In genomic region chr12:9707864-9708808, GRCh38 we compare ENCODE assay signal across 8 cellular contexts. TPM values are rescaled to one million over a fixed set of nuclear protein-coding genes. Genes with fewer than 3 reads are reported as not detected.
A peak's percentile ranks its signal among the peaks of the same experiment; 100 is the strongest.
DNase-seq lines count a peak whose midpoint lies in the region; ATAC-seq lines count a peak whose summit lies in the region.

No MANE protein-coding gene starts in this region.

- peak overlapping the region; percentile 86 for H3K27ac Mint-ChIP-seq in activated CD4-positive, alpha-beta T cell treated with anti-CD3 and anti-CD28 coated beads, Interleukin-2, amount 10 ng/mL, durations not matched to agents 24 days and 14 days

- peak; percentile 82 for ATAC-seq in Right ventricle myocardium superior (ENCODE audit: poor library complexity)
- peak; percentile 81 for ATAC-seq in stimulated activated naive CD8-positive, alpha-beta T cell treated with anti-CD3 and anti-CD28 coated beads, Interleukin-15, Interleukin-2, amounts not matched to agents 100 U/mL and 50 U/mL, for 24 hours
- ATAC-seq in GM18498 (IDR thresholded peaks at IDR 0.05; ENCODE audit: unreplicated experiment): no peak

- DNase-seq in Right ventricle myocardium superior (peak; percentile 54), cardiac septum (ENCODE audit: low spot score) (no peak), NCI-H2107 treated with DMSO at 0.1 percent for 48 hours (lab: John Stamatoyannopoulos, UW; ENCODE audit: unreplicated experiment) (peak; percentile 35), midbrain (lab: John Stamatoyannopoulos, UW) (peak; percentile 59)
- DNase-seq in activated CD4-positive, alpha-beta T cell treated with anti-CD3 and anti-CD28 coated beads, Interleukin-2, amount 10 ng/mL, durations not matched to agents 24 days and 14 days: peak; percentile 89
- peak; percentile 62 for DNase-seq in effector CD4-positive, alpha-beta T cell
- peak; percentile 67 for DNase-seq in stimulated activated naive CD8-positive, alpha-beta T cell treated with anti-CD3 and anti-CD28 coated beads, Interleukin-15, Interleukin-2, amounts not matched to agents 100 U/mL and 50 U/mL, for 24 hours

- intact Hi-C loops in Right ventricle myocardium superior (cut with DNase I): loop anchor here (5.0 kb wide), 1 partner anchor 76 kb away; no protein-coding TSS in a partner anchor
- intact Hi-C loops in cardiac septum (cut with DNase I): loop anchor here (2.0 to 5.0 kb wide), 2 partner anchors 73 to 376 kb away; no protein-coding TSS in a partner anchor
- intact Hi-C loops in activated CD4-positive, alpha-beta T cell treated with anti-CD3 and anti-CD28 coated beads, Interleukin-2, amount 10 ng/mL, durations not matched to agents 24 days and 14 days (cut with micrococcal nuclease): loop anchor here (1.0 to 5.0 kb wide), 4 partner anchors 8 to 376 kb away; no protein-coding TSS in a partner anchor

- peak overlapping the region; percentile 77 for H3K4me3 Mint-ChIP-seq in activated CD4-positive, alpha-beta T cell treated with anti-CD3 and anti-CD28 coated beads, Interleukin-2, amount 10 ng/mL, durations not matched to agents 24 days and 14 days

- peaks cover 44% of the 10 kb centered on the region for H3K4me1 Mint-ChIP-seq in activated CD4-positive, alpha-beta T cell treated with anti-CD3 and anti-CD28 coated beads, Interleukin-2, amount 10 ng/mL, durations not matched to agents 24 days and 14 days

- H3K27me3 Mint-ChIP-seq in activated CD4-positive, alpha-beta T cell treated with anti-CD3 and anti-CD28 coated beads, Interleukin-2, amount 10 ng/mL, durations not matched to agents 24 days and 14 days: no peaks in the 10 kb centered on the region

- peaks cover 34% of the 10 kb centered on the region for H3K36me3 Mint-ChIP-seq in activated CD4-positive, alpha-beta T cell treated with anti-CD3 and anti-CD28 coated beads, Interleukin-2, amount 10 ng/mL, durations not matched to agents 24 days and 14 days (ENCODE audit: low read depth)

- H3K9me3 Mint-ChIP-seq in activated CD4-positive, alpha-beta T cell treated with anti-CD3 and anti-CD28 coated beads, Interleukin-2, amount 10 ng/mL, durations not matched to agents 24 days and 14 days: peaks cover 12% of the 10 kb centered on the region

RNA-seq across cellular contexts. Expression of gene CLECL1, which starts 24.8 kb away (rescaled TPM):
- total RNA-seq in Right ventricle myocardium superior (not detected), cardiac septum (not detected)
- 5.3 and 9.1 TPM in 2 replicates for total RNA-seq in activated CD4-positive, alpha-beta T cell treated with anti-CD3 and anti-CD28 coated beads, Interleukin-2, amount 10 ng/mL, durations not matched to agents 24 days and 14 days

RNA-seq across cellular contexts. Expression of gene CLEC2D, which starts 38.6 kb away (rescaled TPM):
- total RNA-seq in Right ventricle myocardium superior: 4.5 TPM
- 4.7 TPM for total RNA-seq in cardiac septum
- total RNA-seq in activated CD4-positive, alpha-beta T cell treated with anti-CD3 and anti-CD28 coated beads, Interleukin-2, amount 10 ng/mL, durations not matched to agents 24 days and 14 days: 386 and 391 TPM in 2 replicates

RNA-seq across cellular contexts. Expression of gene CD69, which starts 52.6 kb away (rescaled TPM):
- total RNA-seq in Right ventricle myocardium superior: 0.40 TPM
- 0.24 TPM for total RNA-seq in cardiac septum
- 106 and 111 TPM in 2 replicates for total RNA-seq in activated CD4-positive, alpha-beta T cell treated with anti-CD3 and anti-CD28 coated beads, Interleukin-2, amount 10 ng/mL, durations not matched to agents 24 days and 14 days

Comparison
In these comparisons a context has a peak if more than half of its experiments do, and no peak if none do; other contexts are left out.
1. RNA of gene CLEC2D, which starts 38.6 kb away (total RNA-seq): 386 to 391 TPM in activated CD4-positive, alpha-beta T cell treated with anti-CD3 and anti-CD28 coated beads, Interleukin-2, amount 10 ng/mL, durations not matched to agents 24 days and 14 days; 4.7 TPM in cardiac septum (single experiment) and 4.5 TPM in Right ventricle myocardium superior (single experiment); every median in the first group is over 10 times any median in the second.
2. RNA of gene CD69, which starts 52.6 kb away (total RNA-seq): 106 to 111 TPM in activated CD4-positive, alpha-beta T cell treated with anti-CD3 and anti-CD28 coated beads, Interleukin-2, amount 10 ng/mL, durations not matched to agents 24 days and 14 days; 0.40 TPM in Right ventricle myocardium superior (single experiment) and 0.24 TPM in cardiac septum (single experiment); every median in the first group is over 10 times any median in the second.